ENCODE assay signal across 11 cellular contexts in genomic region chr20:39429716-39430115, GRCh38.
A peak's percentile ranks its signal among the peaks of the same experiment; 100 is the strongest.
DNase-seq lines count a peak whose midpoint lies in the region; ATAC-seq, FAIRE-seq and TF ChIP-seq lines count a peak whose summit lies in the region.
"Had no signal": no experiment of that assay in that cellular context is flagged by ENCODE, and none has a peak within 500 bp of the region (broad histone marks: within the 10 kb centered on the region; RNA-seq: fewer than 3 reads in every experiment).

No MANE protein-coding gene starts in this region.

- POLR2A ChIA-PET in A549 (lab: Yijun Ruan, JAX), result no interaction called here

- H3K4me3 Mint-ChIP-seq in Calu3 (ENCODE audit: low read depth, unreplicated experiment), result no peak overlapping the region
- H3K4me3 Mint-ChIP-seq: activated T-helper 1 cell treated with anti-CD3 and anti-CD28 coated beads, Interleukin-12 subunit alpha, Interleukin-12 subunit beta, Interleukin-2, Interleukin-4 antibody, amounts not matched to agents 30 ng/mL and 10 ng/mL and 1 ng/mL, durations not matched to agents 14 hours and 24 hours and 36 hours had no signal

- H3K9me3 ChIP-seq in A549 (no peaks in the 10 kb centered on the region), iPS DF 6.9 (ENCODE audit: control insufficient read depth, insufficient read depth, low read length) (no peaks in the 10 kb centered on the region), ascending aorta (no peaks in the 10 kb centered on the region)
- H3K9me3 ChIP-seq: pancreas had no signal

- H3K27me3 Mint-ChIP-seq in Calu3 (ENCODE audit: unreplicated experiment), result no peaks in the 10 kb centered on the region

- TF ChIP-seq POLR2A in A549 (IDR thresholded peaks at IDR 0.05; ENCODE audit: low read length), result no peak

- H3K4me1 ChIP-seq in A549 (no peaks in the 10 kb centered on the region), iPS DF 6.9 (ENCODE audit: control insufficient read depth, insufficient read depth, low read length) (no peaks in the 10 kb centered on the region), ascending aorta (no peaks in the 10 kb centered on the region)
- H3K4me1 ChIP-seq: pancreas had no signal

- no peak for TF ChIP-seq EP300 in A549 (IDR thresholded peaks at IDR 0.05)

- ATAC-seq in A549, result peak; percentile 43 to 56; a peak in 3 of 6 replicates
- no peak for ATAC-seq in HG03378 (IDR thresholded peaks at IDR 0.05; ENCODE audit: unreplicated experiment)

- no peaks in the 10 kb centered on the region for H3K27me3 ChIP-seq in iPS DF 6.9 (ENCODE audit: control insufficient read depth, insufficient read depth, low read length)
- no peaks in the 10 kb centered on the region for H3K27me3 ChIP-seq in ascending aorta
- H3K27me3 ChIP-seq: pancreas had no signal

- DNase-seq in A549 (ENCODE audit: low read depth in 1 of 2, low spot score in 1 of 2), result peak in 1 of 2 experiments; percentile 8
- DNase-seq in RPMI7951 (ENCODE audit: low read depth), result peak; percentile 47
- DNase-seq in iPS DF 6.9 (ENCODE audit: low read depth, low spot score), result peak; percentile 13
- no peak for DNase-seq in stimulated activated CD4-positive, alpha-beta T cell treated with anti-CD3 and anti-CD28 coated beads, Interleukin-12 subunit alpha, Interleukin-12 subunit beta, amount 100 ng/mL, for 4 hours
- DNase-seq in ascending aorta (ENCODE audit: low spot score in 2 of 2), result no peak
- DNase-seq in Calu3, result no peak
- DNase-seq: NCI-H2081 treated with DMSO at 0.1 percent for 48 hours, pancreas had no signal

- CTCF ChIA-PET in A549 (lab: Yijun Ruan, JAX) (interaction anchor here (0.6 to 1.2 kb wide), 4 partner anchors 161 to 1539 kb away, joined by 3 to 4 read pairs (median 3); no protein-coding TSS in a partner anchor), Calu3 (lab: Charles Lee) (interaction anchor here (1.1 kb wide), 1 partner anchor 318 kb away, joined by 3 read pairs; no protein-coding TSS in a partner anchor)

- no peak overlapping the region for H3K4me2 ChIP-seq in A549

- 0% methylated on average over 1 of the region's 1 CpG for WGBS in A549 (ENCODE audit: missing lambda C conversion rate)
- no CpG with 5 or more reads among the region's 1 CpG for WGBS in iPS DF 6.9 (ENCODE audit: insufficient coverage, insufficient read length)

- peaks cover 20% of the 10 kb centered on the region for H3K9me3 Mint-ChIP-seq in Calu3 (ENCODE audit: low read depth, unreplicated experiment)

- H3K27ac ChIP-seq in A549 (no peak overlapping the region), iPS DF 6.9 (ENCODE audit: low read length) (no peak overlapping the region), ascending aorta (no peak overlapping the region)
- H3K27ac ChIP-seq: pancreas had no signal

- BruUV-seq in Calu3 (replicated peaks; lab: Mats Ljungman, UMichigan), result no TSS peak

- H3K4me3 ChIP-seq in A549, result no peak overlapping the region
- no peak overlapping the region for H3K4me3 ChIP-seq in iPS DF 6.9 (ENCODE audit: low read length)
- no peak overlapping the region for H3K4me3 ChIP-seq in ascending aorta
- H3K4me3 ChIP-seq: pancreas had no signal

- intact Hi-C loops in ascending aorta (cut with DNase I) (no loop called here), Calu3 (cut with micrococcal nuclease; ENCODE audit: unreplicated experiment) (loop anchor here (5.0 kb wide), 1 partner anchor 317 kb away; no protein-coding TSS in a partner anchor)

- no peak overlapping the region for H3K27ac Mint-ChIP-seq in Calu3 (ENCODE audit: unreplicated experiment)
- H3K27ac Mint-ChIP-seq: activated T-helper 1 cell treated with anti-CD3 and anti-CD28 coated beads, Interleukin-12 subunit alpha, Interleukin-12 subunit beta, Interleukin-2, Interleukin-4 antibody, amounts not matched to agents 30 ng/mL and 10 ng/mL and 1 ng/mL, durations not matched to agents 14 hours and 24 hours and 36 hours had no signal

- FAIRE-seq in A549 (lab: Jason Lieb, UNC), result no peak
- FAIRE-seq: pancreas had no signal

- TF ChIP-seq RAD21 in A549 (conservative IDR thresholded peaks at IDR 0.05 in 1 of 2, IDR thresholded peaks at IDR 0.05 in 1 of 2), result 0 out of 5 replicates have a peak, but pooled peaks of 1 of the 2 experiments have one; percentile 29

- H3K36me3 ChIP-seq in iPS DF 6.9 (ENCODE audit: control insufficient read depth, insufficient read depth, low read length) (no peaks in the 10 kb centered on the region), ascending aorta (no peaks in the 10 kb centered on the region)
- H3K36me3 ChIP-seq: pancreas had no signal

- no peaks in the 10 kb centered on the region for H3K36me3 Mint-ChIP-seq in Calu3 (ENCODE audit: insufficient read depth, unreplicated experiment)

- H3K4me1 Mint-ChIP-seq in Calu3 (ENCODE audit: low read depth, unreplicated experiment), result no peaks in the 10 kb centered on the region

- TF ChIP-seq CTCF in A549 (IDR thresholded peaks at IDR 0.05) (no peak), GM12873 (IDR thresholded peaks at IDR 0.05; ENCODE audit: insufficient read depth, low read depth, low read length, missing control alignments) (peak; percentile 26), ascending aorta (IDR thresholded peaks at IDR 0.05) (peak in 1 of 3 experiments; percentile 13), Calu3 (IDR thresholded peaks at IDR 0.05; ENCODE audit: unreplicated experiment) (no peak)

TF ChIP-seq in A549, 52 proteins besides CTCF, POLR2A, EP300 and RAD21:
- TF ChIP-seq RARB (CRISPR knock-in tag; IDR thresholded peaks at IDR 0.05) (no peak), HES2 (IDR thresholded peaks at IDR 0.05) (no peak)

Comparison
In these comparisons a context has a peak if more than half of its experiments do, and no peak if none do; other contexts are left out.
1. DNase-seq: peak in RPMI7951 (single experiment) and iPS DF 6.9 (single experiment); none in stimulated activated CD4-positive, alpha-beta T cell treated with anti-CD3 and anti-CD28 coated beads, Interleukin-12 subunit alpha, Interleukin-12 subunit beta, amount 100 ng/mL, for 4 hours (single experiment), ascending aorta (0 of 2) and Calu3 (single experiment).